In the genomic region with DNA sequence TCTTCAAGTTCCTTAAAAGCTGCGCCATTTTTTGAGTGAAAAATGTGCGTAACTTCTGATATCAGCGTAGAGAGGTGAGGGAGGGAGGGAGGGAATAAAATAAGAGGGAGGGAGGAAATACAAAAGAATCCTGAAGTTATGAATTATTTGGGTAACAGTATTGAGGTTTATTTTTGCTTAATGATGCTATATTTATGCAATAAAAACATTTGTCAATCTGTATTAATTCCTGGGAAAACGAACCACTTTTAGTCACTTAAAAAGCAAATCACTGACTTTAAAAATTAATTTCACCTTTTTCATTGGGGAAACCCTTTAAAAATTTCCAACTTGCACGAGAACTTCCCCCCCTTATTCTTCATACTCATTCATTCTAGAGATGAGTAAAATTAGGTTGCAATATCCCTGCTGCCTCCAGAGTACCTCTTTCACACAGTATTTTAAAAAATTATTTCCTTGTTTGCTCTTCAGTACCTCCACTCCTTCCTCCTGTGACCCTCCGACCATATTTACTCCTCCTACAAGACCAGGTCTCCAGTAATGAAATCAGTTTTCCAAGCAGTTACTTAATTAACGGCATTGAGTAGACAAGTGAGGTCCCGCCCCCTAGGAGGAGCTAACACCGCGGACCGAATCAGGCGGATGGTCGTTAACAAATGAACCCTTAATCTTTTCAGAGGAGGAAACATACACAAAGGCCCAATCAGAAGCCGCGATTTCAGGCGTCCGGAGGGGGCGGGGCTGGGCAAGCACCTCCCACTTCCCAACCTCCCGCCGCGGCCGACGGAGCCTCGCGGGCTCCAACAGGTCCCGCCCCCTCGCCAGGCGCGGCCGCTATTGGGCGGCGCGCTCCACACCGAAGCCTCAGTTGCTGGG, we compare ENCODE assay signal across 8 cellular contexts. TPM values are rescaled to one million over a fixed set of nuclear protein-coding genes. Genes with fewer than 3 reads are reported as not detected.
DNase-seq lines count a peak whose midpoint lies in the region; ATAC-seq and TF ChIP-seq lines count a peak whose summit lies in the region.

No MANE protein-coding gene starts in this region.

- intact Hi-C loops in Calu3 (cut with micrococcal nuclease; ENCODE audit: unreplicated experiment) (loop anchor here (5.0 to 10.0 kb wide), 2 partner anchors 62 to 275 kb away; no protein-coding TSS in a partner anchor), IMR-90 (cut with micrococcal nuclease) (loop anchor here (1.0 to 5.0 kb wide), 2 partner anchors 113 to 279 kb away; no protein-coding TSS in a partner anchor)

- no peaks in the 10 kb centered on the region; the same call in none of the 2 replicates for H4K20me1 ChIP-seq in IMR-90 (ENCODE audit: insufficient read depth, low read length)
- H4K20me1 ChIP-seq in OCI-LY1 (ENCODE audit: insufficient read depth, low read length) = no peaks in the 10 kb centered on the region

- no peak overlapping the region for H3K14ac ChIP-seq in IMR-90 (replicated peaks; ENCODE audit: low read depth, low read length)

- no peak overlapping the region for H2AK5ac ChIP-seq in IMR-90 (ENCODE audit: low read depth, low read length)

- no peak overlapping the region for H3K56ac ChIP-seq in IMR-90 (ENCODE audit: extremely low read depth, insufficient read depth, low read length)

- DNase-seq in Calu3 (peak; percentile 98), IMR-90 (no peak), activated T-cell treated with anti-CD3 and anti-CD28 coated beads for 24 hours (ENCODE audit: low read depth) (peak; percentile 97), erythroblast (lab: John Stamatoyannopoulos, UW) (peak; percentile 99 to 100)
- DNase-seq in stimulated activated CD8-positive, alpha-beta memory T cell treated with anti-CD3 and anti-CD28 coated beads, Interleukin-7, amount 100 ng/mL, for 24 hours (ENCODE audit: low read depth) = peak; percentile 93

- H2BK5ac ChIP-seq in IMR-90 (ENCODE audit: low read depth, low read length, poor library complexity, severe bottlenecking) = no peak overlapping the region

- no peaks in the 10 kb centered on the region for H3K36me3 ChIP-seq in IMR-90 (ENCODE audit: control insufficient read depth, insufficient read depth, low read length)
- peaks cover 6% of the 10 kb centered on the region for H3K36me3 ChIP-seq in OCI-LY1 (ENCODE audit: insufficient read depth, low read length)
- H3K36me3 ChIP-seq in mucosa of stomach (ENCODE audit: control insufficient read depth, insufficient read depth, low read length) = no peaks in the 10 kb centered on the region

- no peak overlapping the region for H4K91ac ChIP-seq in IMR-90 (ENCODE audit: insufficient read depth, low read depth, low read length)

- no peaks in the 10 kb centered on the region for H3K9me2 ChIP-seq in OCI-LY1 (ENCODE audit: low read depth, low read length)

- TF ChIP-seq CTCF in Calu3 (IDR thresholded peaks at IDR 0.05; ENCODE audit: unreplicated experiment) (no peak), IMR-90 (conservative IDR thresholded peaks at IDR 0.05; ENCODE audit: low read depth, low read length) (0 out of 2 replicates have a peak, but pooled peaks have one; percentile 10), OCI-LY1 (IDR thresholded peaks at IDR 0.05; ENCODE audit: low read length) (no peak; the same call in 1 of the 2 replicates)

- H3K27me3 Mint-ChIP-seq in Calu3 (ENCODE audit: unreplicated experiment) = no peaks in the 10 kb centered on the region

- H2AFZ ChIP-seq in IMR-90 (replicated peaks; ENCODE audit: low read length, poor library complexity) (peak overlapping the region; percentile 44), OCI-LY1 (ENCODE audit: low read length) (peak overlapping the region; percentile 73)

- H4K5ac ChIP-seq in IMR-90 (ENCODE audit: low read depth, low read length) = no peak overlapping the region

- POLR2A ChIA-PET in IMR-90 (lab: Charles Lee; ENCODE audit: unreplicated experiment) = no interaction called here

- BruUV-seq in Calu3 (replicated peaks; lab: Mats Ljungman, UMichigan) (no TSS peak), IMR-90 (replicated peaks; lab: Mats Ljungman, UMichigan) (no TSS peak)

- ATAC-seq in GM21528 (IDR thresholded peaks at IDR 0.05; ENCODE audit: low FRiP score, unreplicated experiment) = peak; percentile 87
- ATAC-seq in IMR-90 (ENCODE audit: low read depth) = peak; percentile 95

- H3K4me2 ChIP-seq in IMR-90 (ENCODE audit: low read depth, low read length) = peak overlapping the region; percentile 92; the same call in 1 of the 2 replicates
- peak overlapping the region; percentile 72 for H3K4me2 ChIP-seq in OCI-LY1 (ENCODE audit: low read length)

- H3K9ac ChIP-seq in IMR-90 (ENCODE audit: low read depth, low read length) (no peak overlapping the region), OCI-LY1 (ENCODE audit: low read length) (peak overlapping the region; percentile 28; the same call in 1 of the 2 replicates), mucosa of stomach (ENCODE audit: low read length) (no peak overlapping the region)

- TF ChIP-seq RAD21 in IMR-90 (IDR thresholded peaks at IDR 0.05; ENCODE audit: low read length) = no peak

- dilution Hi-C loops in IMR-90 (cut with HindIII; ENCODE audit: low sequenced_read_pairs, unreplicated experiment) = no loop called here

- H3K36me3 Mint-ChIP-seq in Calu3 (ENCODE audit: insufficient read depth, unreplicated experiment) = peaks cover 40% of the 10 kb centered on the region

- peak overlapping the region; percentile 82 for H3K27ac Mint-ChIP-seq in Calu3 (ENCODE audit: unreplicated experiment)

- H3K79me1 ChIP-seq in IMR-90 (ENCODE audit: low read depth in 1 of 2, low read length in 2 of 2) = peaks cover 7 to 19% of the 10 kb centered on the region in 2 experiments; a peak in 3 of 4 replicates

- peaks cover 29% of the 10 kb centered on the region for H3K79me2 ChIP-seq in OCI-LY1 (ENCODE audit: insufficient read depth, low read length)

- peak overlapping the region; percentile 83 for H3K4me3 Mint-ChIP-seq in Calu3 (ENCODE audit: low read depth, unreplicated experiment)

- no peaks in the 10 kb centered on the region for H3K9me1 ChIP-seq in IMR-90 (ENCODE audit: insufficient read depth, low read length)

- in situ Hi-C loops in IMR-90 (cut with MboI; ENCODE audit: low sequenced_read_pairs) = no loop called here

- no peak overlapping the region for H3K18ac ChIP-seq in IMR-90 (ENCODE audit: low read depth, low read length)

- peak overlapping the region; percentile 61 for H3K4me3 ChIP-seq in IMR-90 (ENCODE audit: insufficient read depth, low read depth, low read length)
- peak overlapping the region; percentile 57 for H3K4me3 ChIP-seq in OCI-LY1 (ENCODE audit: low read depth, low read length, poor library complexity, severe bottlenecking)
- peak overlapping the region; percentile 36 for H3K4me3 ChIP-seq in mucosa of stomach (ENCODE audit: low read length)

- peaks cover 3% of the 10 kb centered on the region; the same call in 1 of the 2 replicates for H3K4me1 ChIP-seq in IMR-90 (ENCODE audit: control insufficient read depth, insufficient read depth, low read length)
- peaks cover 11% of the 10 kb centered on the region for H3K4me1 ChIP-seq in OCI-LY1 (ENCODE audit: insufficient read depth, low read length, severe bottlenecking)
- peaks cover 4% of the 10 kb centered on the region for H3K4me1 ChIP-seq in mucosa of stomach (ENCODE audit: control insufficient read depth, insufficient read depth, low read length)

- no peak overlapping the region for H2BK120ac ChIP-seq in IMR-90 (ENCODE audit: low read depth, low read length)

- H3K27me3 ChIP-seq in IMR-90 (ENCODE audit: control insufficient read depth, insufficient read depth, low read length) = no peaks in the 10 kb centered on the region
- no peaks in the 10 kb centered on the region for H3K27me3 ChIP-seq in OCI-LY1 (ENCODE audit: insufficient read depth, low read length)
- no peaks in the 10 kb centered on the region for H3K27me3 ChIP-seq in mucosa of stomach (ENCODE audit: control insufficient read depth, insufficient read depth, low read length)

- no peak overlapping the region for H3K4ac ChIP-seq in IMR-90 (ENCODE audit: low read depth, low read length)

- WGBS in IMR-90 (ENCODE audit: extremely low coverage in 2 of 2, insufficient read length in 1 of 2), 2 experiments = 0% methylated on average over 3 of the region's 34 CpGs; no CpG with 5 or more reads in 1 of the 2 experiments

- TF ChIP-seq POLR2A in IMR-90 (IDR thresholded peaks at IDR 0.05; ENCODE audit: low read depth, low read length) (no peak), erythroblast (IDR thresholded peaks at IDR 0.05; ENCODE audit: low read length) (no peak)

- peaks cover 15% of the 10 kb centered on the region for H3K4me1 Mint-ChIP-seq in Calu3 (ENCODE audit: low read depth, unreplicated experiment)

- H3K27ac ChIP-seq in IMR-90 (ENCODE audit: insufficient read depth, low read length) = no peak overlapping the region
- peak overlapping the region; percentile 33 for H3K27ac ChIP-seq in OCI-LY1 (ENCODE audit: low read depth, low read length, poor library complexity, severe bottlenecking)

- no peak overlapping the region for H3K23ac ChIP-seq in IMR-90 (ENCODE audit: low read depth, low read length)

- H2BK15ac ChIP-seq in IMR-90 (ENCODE audit: low read depth, low read length) = no peak overlapping the region

- CTCF ChIA-PET in Calu3 (lab: Charles Lee) = interaction anchor here (0.5 to 1.0 kb wide), 4 partner anchors 204 to 481 kb away, joined by 3 read pairs; no protein-coding TSS in a partner anchor
- CTCF ChIA-PET in IMR-90 (lab: Yijun Ruan, JAX) = interaction anchor here (0.6 to 1.2 kb wide), 4 partner anchors 10 to 279 kb away, joined by 3 to 6 read pairs (median 3); no protein-coding TSS in a partner anchor

- H4K8ac ChIP-seq in IMR-90 (ENCODE audit: low read depth in 2 of 2, low read length in 2 of 2) = no peak overlapping the region

- H3K9me3 Mint-ChIP-seq in Calu3 (ENCODE audit: low read depth, unreplicated experiment) = peaks cover 3% of the 10 kb centered on the region

- no peaks in the 10 kb centered on the region for H3F3A ChIP-seq in OCI-LY1 (ENCODE audit: insufficient read depth, low read length)

- H2BK20ac ChIP-seq in IMR-90 (ENCODE audit: low read depth, low read length) = no peak overlapping the region

- H2AK9ac ChIP-seq in IMR-90 (replicated peaks; ENCODE audit: low read depth, low read length, poor library complexity) = no peak overlapping the region

- H3K9me3 ChIP-seq in IMR-90 (ENCODE audit: control insufficient read depth, insufficient read depth, low read length) = no peaks in the 10 kb centered on the region
- H3K9me3 ChIP-seq in OCI-LY1 (ENCODE audit: low read length) = peaks cover 3% of the 10 kb centered on the region; the same call in 1 of the 2 replicates
- H3K9me3 ChIP-seq in mucosa of stomach (ENCODE audit: control insufficient read depth, low read length) = no peaks in the 10 kb centered on the region

TF ChIP-seq in IMR-90, 13 proteins besides CTCF, POLR2A, EP300 and RAD21 (continues in another document):
- TF ChIP-seq CHD1 (IDR thresholded peaks at IDR 0.05; ENCODE audit: low read depth, low read length) (no peak), CEBPB (IDR thresholded peaks at IDR 0.05; ENCODE audit: low read depth, low read length) (no peak), BHLHE40 (IDR thresholded peaks at IDR 0.05; ENCODE audit: low read depth, low read length) (no peak), MAFK (IDR thresholded peaks at IDR 0.05; ENCODE audit: low read depth, low read length) (no peak)

RNA-seq across cellular contexts. Expression of a gene that starts 0.5 kb away (rescaled TPM):
- total RNA-seq in Calu3 (2022) = 28.5 and 29.8 TPM in 2 replicates
- 5.7 and 6.1 TPM in 2 replicates for total RNA-seq in IMR-90 (2012; rRNA removed)
- 4.1 TPM in 2 replicates for polyA plus RNA-seq in IMR-90 (2012; rRNA removed)
- 1.3 and 1.4 TPM in 2 replicates for polyA plus RNA-seq in IMR-90 (2012; cell fraction: cytosol; rRNA removed)
- 1.5 and 4.7 TPM in 2 replicates for polyA plus RNA-seq in IMR-90 (2012; cell fraction: nucleus; rRNA removed; ENCODE audit: low replicate concordance)
